ENCODE assay signal across 8 cellular contexts in the genomic region with DNA sequence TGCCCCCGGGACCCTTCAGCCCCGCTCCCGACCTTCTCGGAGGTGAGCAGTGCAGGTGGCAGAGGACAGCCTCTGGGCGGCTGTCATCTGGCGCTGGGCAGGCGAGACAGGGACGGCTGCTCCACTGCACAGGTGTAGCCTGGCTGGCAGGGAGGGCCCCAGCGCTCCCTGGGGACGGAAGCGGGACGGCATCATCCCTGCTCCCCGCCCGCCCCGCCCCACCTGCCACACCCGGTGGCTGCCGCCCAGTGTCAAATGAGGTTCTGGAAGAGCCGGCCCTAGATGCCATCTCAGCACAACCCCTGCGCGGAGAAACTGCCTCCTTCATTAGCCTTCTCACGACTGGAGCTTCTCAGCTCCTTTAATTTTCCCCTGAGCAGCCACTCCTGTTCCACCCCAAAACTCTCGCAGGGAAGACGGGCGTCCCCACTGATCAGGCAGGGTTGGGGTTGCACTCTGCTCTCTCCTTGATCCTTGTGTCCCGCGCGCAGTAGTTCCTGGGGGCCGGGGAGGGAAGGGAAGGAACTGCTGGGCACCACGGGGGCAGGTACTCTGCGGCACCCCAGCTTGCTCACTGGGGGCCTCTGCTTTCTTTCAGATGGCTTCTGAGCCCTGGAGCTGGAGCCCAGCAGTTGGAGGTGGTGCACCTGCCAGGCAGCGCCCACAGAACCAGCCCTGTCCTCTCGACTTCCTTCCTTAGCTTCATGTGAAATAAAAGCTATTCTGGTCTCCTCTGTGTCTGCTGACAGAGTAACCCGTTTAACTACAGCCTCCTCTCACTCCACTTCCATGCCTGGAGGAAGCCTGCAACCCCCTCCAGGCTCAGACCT. TPM values are rescaled to one million over a fixed set of nuclear protein-coding genes. Genes with fewer than 3 reads are reported as not detected.
DNase-seq lines count a peak whose midpoint lies in the region; ATAC-seq, FAIRE-seq and TF ChIP-seq lines count a peak whose summit lies in the region.

No MANE protein-coding gene starts in this region.

- peaks cover 4% of the 10 kb centered on the region for H3K36me3 Mint-ChIP-seq in MCF 10A (ENCODE audit: insufficient read depth, unreplicated experiment)
- no peaks in the 10 kb centered on the region for H3K36me3 Mint-ChIP-seq in natural killer cell

- H3K9me3 ChIP-seq in A549 (no peaks in the 10 kb centered on the region), RWPE2 (ENCODE audit: severe bottlenecking) (no peaks in the 10 kb centered on the region)

- no peak for TF ChIP-seq EP300 in A549 (IDR thresholded peaks at IDR 0.05)

- no peaks in the 10 kb centered on the region for H3K27me3 ChIP-seq in RWPE2 (ENCODE audit: insufficient read depth, poor library complexity, severe bottlenecking)

- FAIRE-seq in A549 (lab: Jason Lieb, UNC), result no peak

- 13% methylated on average over 16 of the region's 33 CpGs for WGBS in A549 (ENCODE audit: missing lambda C conversion rate)

- CTCF ChIA-PET in A549 (lab: Yijun Ruan, JAX) (interaction anchor here (0.6 to 11.9 kb wide), 40 partner anchors 10 to 193 kb away, joined by 3 to 134 read pairs (median 5); a partner anchor contains a TSS), MCF 10A (lab: Yijun Ruan, JAX) (interaction anchor here (0.6 to 5.1 kb wide), 22 partner anchors 10 to 151 kb away, joined by 3 to 66 read pairs (median 4); no protein-coding TSS in a partner anchor)

- TF ChIP-seq POLR2A in A549 (IDR thresholded peaks at IDR 0.05; ENCODE audit: low read length), result no peak

- no peaks in the 10 kb centered on the region for H3K27me3 Mint-ChIP-seq in MCF 10A (ENCODE audit: insufficient read depth, unreplicated experiment)
- H3K27me3 Mint-ChIP-seq in natural killer cell (ENCODE audit: low read depth in 2 of 2), result peaks cover 9 to 17% of the 10 kb centered on the region in 2 donors

- POLR2A ChIA-PET in A549 (lab: Yijun Ruan, JAX) (interaction anchor here (0.8 to 2.1 kb wide), 5 partner anchors 59 to 78 kb away, joined by 3 to 15 read pairs (median 4); a partner anchor contains a TSS), MCF 10A (lab: Yijun Ruan, JAX) (interaction anchor here (1.0 to 3.0 kb wide), 7 partner anchors 14 to 78 kb away, joined by 3 to 13 read pairs (median 6); a partner anchor contains a TSS)

- H3K36me3 ChIP-seq in RWPE2 (ENCODE audit: low read depth), result no peaks in the 10 kb centered on the region

- H3K9me3 Mint-ChIP-seq in MCF 10A (ENCODE audit: unreplicated experiment), result peaks cover 6% of the 10 kb centered on the region
- H3K9me3 Mint-ChIP-seq in natural killer cell, result no peaks in the 10 kb centered on the region

- peaks cover 3% of the 10 kb centered on the region; the same call in 1 of the 3 replicates for H3K4me1 ChIP-seq in A549
- peaks cover 14% of the 10 kb centered on the region for H3K4me1 ChIP-seq in RWPE2 (ENCODE audit: insufficient read depth, poor library complexity, severe bottlenecking)

- H3K4me2 ChIP-seq in A549, result peak overlapping the region; percentile 88

- H3K4me3 ChIP-seq in A549 (peak overlapping the region; percentile 33), RWPE2 (ENCODE audit: severe bottlenecking) (no peak overlapping the region)

- TF ChIP-seq RAD21 in A549 (conservative IDR thresholded peaks at IDR 0.05 in 1 of 2, IDR thresholded peaks at IDR 0.05 in 1 of 2), result no peak

- intact Hi-C loops in MCF 10A (cut with micrococcal nuclease) (no loop called here), natural killer cell (cut with micrococcal nuclease) (no loop called here)

- peak in 1 of 2 experiments; percentile 37 for DNase-seq in A549 (ENCODE audit: low read depth in 1 of 2, low spot score in 1 of 2)
- no peak for DNase-seq in RWPE2 (ENCODE audit: low spot score)
- peak; percentile 36 for DNase-seq in MCF 10A (ENCODE audit: unreplicated experiment)
- DNase-seq in natural killer cell, result no peak
- no peak for DNase-seq in NCI-H2227 treated with DMSO at 0.1 percent for 48 hours (lab: John Stamatoyannopoulos, UW)
- no peak for DNase-seq in NCI-H1694 (lab: John Stamatoyannopoulos, UW)

- ATAC-seq in A549 (peak; percentile 70 to 78), GM19372 (IDR thresholded peaks at IDR 0.05; ENCODE audit: low read depth, unreplicated experiment) (peak; percentile 52), HG03280 (IDR thresholded peaks at IDR 0.05; ENCODE audit: unreplicated experiment) (peak; percentile 39), RWPE2 (ENCODE audit: low read depth) (peak; percentile 54), natural killer cell (peak; percentile 35 to 44 (median 36))

- peaks cover 16% of the 10 kb centered on the region for H3K4me1 Mint-ChIP-seq in MCF 10A (ENCODE audit: insufficient read depth, unreplicated experiment)
- peaks cover 18 to 23% of the 10 kb centered on the region in 2 donors for H3K4me1 Mint-ChIP-seq in natural killer cell

- H3K4me3 Mint-ChIP-seq in MCF 10A (ENCODE audit: unreplicated experiment) (no peak overlapping the region), natural killer cell (peak overlapping the region; percentile 73)

- H3K27ac Mint-ChIP-seq in MCF 10A (ENCODE audit: low read depth, unreplicated experiment), result no peak overlapping the region
- peak overlapping the region; percentile 75 to 83 for H3K27ac Mint-ChIP-seq in natural killer cell

- BruUV-seq in MCF 10A (replicated peaks; lab: Mats Ljungman, UMichigan), result no TSS peak

- no peak for TF ChIP-seq CTCF in A549 (IDR thresholded peaks at IDR 0.05)
- TF ChIP-seq CTCF in RWPE2 (IDR thresholded peaks at IDR 0.05; ENCODE audit: poor library complexity, severe bottlenecking), result no peak
- no peak for TF ChIP-seq CTCF in MCF 10A (IDR thresholded peaks at IDR 0.05; ENCODE audit: unreplicated experiment)
- TF ChIP-seq CTCF in natural killer cell (IDR thresholded peaks at IDR 0.05), result no peak

- peak overlapping the region in 1 of 2 experiments; percentile 67; a peak in 4 of 6 replicates for H3K27ac ChIP-seq in A549
- H3K27ac ChIP-seq in RWPE2 (ENCODE audit: poor library complexity, severe bottlenecking), result no peak overlapping the region

TF ChIP-seq in A549, 52 proteins besides CTCF, POLR2A, EP300 and RAD21:
- TF ChIP-seq CBX8 (IDR thresholded peaks at IDR 0.05), result no peak
- peak; percentile 60; the same call in 1 of the 2 replicates for TF ChIP-seq POLR2AphosphoS2 (conservative IDR thresholded peaks at IDR 0.05; ENCODE audit: low read length)

RNA-seq across cellular contexts. Expression of a gene that starts 12.0 kb away (rescaled TPM):
- polyA plus RNA-seq in A549 (2011; rRNA removed) (not detected in 2 replicates), A549 (2017; fragmentation: RNase III; extraction: RNeasy Plus Mini Kit Qiagen cat#74134 plus additional on column Dnase treatment) (not detected in 3 replicates)
- 0.05 and 0.07 TPM in 2 replicates for polyA plus RNA-seq in A549 (2012; cell fraction: cytosol; rRNA removed)
- 0.07 TPM in 1 of 2 replicates, not detected in the other for polyA plus RNA-seq in A549 (2012; cell fraction: nucleus; rRNA removed)
- polyA minus RNA-seq in A549 (2011; rRNA and poly(A)+ RNA removed), result not detected in 2 replicates
- total RNA-seq in MCF 10A (2022) (0.93 and 1.0 TPM in 2 replicates), natural killer cell (not detected)
